1 cellular context compared by ENCODE assay signal in the genomic region with DNA sequence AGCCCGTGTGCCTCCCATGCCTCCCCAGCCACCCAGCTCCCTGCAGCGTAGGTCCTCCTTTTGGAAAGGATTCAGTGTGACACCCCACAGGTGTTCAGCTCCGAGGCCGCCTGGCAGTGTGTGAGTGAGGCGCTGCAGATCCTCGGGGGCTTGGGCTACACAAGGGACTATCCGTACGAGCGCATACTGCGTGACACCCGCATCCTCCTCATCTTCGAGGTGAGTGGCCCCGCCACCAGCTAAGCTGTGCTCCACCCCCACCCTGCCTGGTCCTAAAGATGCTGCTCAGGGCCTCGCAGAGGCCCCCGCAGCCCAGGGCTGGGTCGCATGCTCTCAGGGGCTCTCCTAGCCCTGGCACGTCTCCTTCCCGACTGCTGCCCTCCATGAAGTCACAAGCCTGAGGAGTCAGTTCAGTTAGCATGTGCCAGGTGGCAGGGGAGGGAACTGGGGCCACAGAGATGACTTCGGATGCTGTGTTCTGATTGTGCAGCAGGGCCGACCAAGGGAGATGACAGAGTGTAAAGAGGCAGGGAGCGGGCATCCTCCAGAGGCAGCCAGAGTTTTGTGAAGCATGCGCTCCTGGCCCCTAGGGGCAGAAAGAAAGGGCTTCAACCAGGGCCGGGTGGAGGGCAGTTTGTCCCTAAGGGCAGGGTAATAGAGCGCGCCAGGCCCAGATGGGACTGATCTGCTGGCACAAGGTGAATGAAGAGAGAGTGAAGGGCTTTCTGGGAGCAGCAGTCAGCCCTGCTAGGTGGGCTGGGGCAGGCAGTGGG.
TF ChIP-seq lines count a peak whose summit lies in the region.

No MANE protein-coding gene starts in this region.

TF ChIP-seq in GM12878, 131 proteins besides CTCF, POLR2A, EP300 and RAD21:
- no peak for TF ChIP-seq TCF3 (IDR thresholded peaks at IDR 0.05; ENCODE audit: borderline replicate concordance, insufficient read depth, low read depth, low read length)
- TF ChIP-seq, protein P1, sequence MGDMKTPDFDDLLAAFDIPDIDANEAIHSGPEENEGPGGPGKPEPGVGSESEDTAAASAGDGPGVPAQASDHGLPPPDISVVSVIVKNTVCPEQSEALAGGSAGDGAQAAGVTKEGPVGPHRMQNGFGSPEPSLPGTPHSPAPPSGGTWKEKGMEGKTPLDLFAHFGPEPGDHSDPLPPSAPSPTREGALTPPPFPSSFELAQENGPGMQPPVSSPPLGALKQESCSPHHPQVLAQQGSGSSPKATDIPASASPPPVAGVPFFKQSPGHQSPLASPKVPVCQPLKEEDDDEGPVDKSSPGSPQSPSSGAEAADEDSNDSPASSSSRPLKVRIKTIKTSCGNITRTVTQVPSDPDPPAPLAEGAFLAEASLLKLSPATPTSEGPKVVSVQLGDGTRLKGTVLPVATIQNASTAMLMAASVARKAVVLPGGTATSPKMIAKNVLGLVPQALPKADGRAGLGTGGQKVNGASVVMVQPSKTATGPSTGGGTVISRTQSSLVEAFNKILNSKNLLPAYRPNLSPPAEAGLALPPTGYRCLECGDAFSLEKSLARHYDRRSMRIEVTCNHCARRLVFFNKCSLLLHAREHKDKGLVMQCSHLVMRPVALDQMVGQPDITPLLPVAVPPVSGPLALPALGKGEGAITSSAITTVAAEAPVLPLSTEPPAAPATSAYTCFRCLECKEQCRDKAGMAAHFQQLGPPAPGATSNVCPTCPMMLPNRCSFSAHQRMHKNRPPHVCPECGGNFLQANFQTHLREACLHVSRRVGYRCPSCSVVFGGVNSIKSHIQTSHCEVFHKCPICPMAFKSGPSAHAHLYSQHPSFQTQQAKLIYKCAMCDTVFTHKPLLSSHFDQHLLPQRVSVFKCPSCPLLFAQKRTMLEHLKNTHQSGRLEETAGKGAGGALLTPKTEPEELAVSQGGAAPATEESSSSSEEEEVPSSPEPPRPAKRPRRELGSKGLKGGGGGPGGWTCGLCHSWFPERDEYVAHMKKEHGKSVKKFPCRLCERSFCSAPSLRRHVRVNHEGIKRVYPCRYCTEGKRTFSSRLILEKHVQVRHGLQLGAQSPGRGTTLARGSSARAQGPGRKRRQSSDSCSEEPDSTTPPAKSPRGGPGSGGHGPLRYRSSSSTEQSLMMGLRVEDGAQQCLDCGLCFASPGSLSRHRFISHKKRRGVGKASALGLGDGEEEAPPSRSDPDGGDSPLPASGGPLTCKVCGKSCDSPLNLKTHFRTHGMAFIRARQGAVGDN (IDR thresholded peaks at IDR 0.05), result no peak
- TF ChIP-seq CHD1 (IDR thresholded peaks at IDR 0.05; ENCODE audit: low read depth, low read length), result no peak
- TF ChIP-seq BCLAF1 (IDR thresholded peaks at IDR 0.05), result no peak
- TF ChIP-seq CBFB (IDR thresholded peaks at IDR 0.05; ENCODE audit: low read depth), result no peak
- no peak for TF ChIP-seq MXI1 (IDR thresholded peaks at IDR 0.05; ENCODE audit: low read depth, low read length)
- no peak for TF ChIP-seq CEBPZ (IDR thresholded peaks at IDR 0.05; ENCODE audit: low read depth, low read length)
TF ChIP-seq in GM12878: peak in this region for 0.
